ENCODE assay signal across 9 cellular contexts in the genomic region with DNA sequence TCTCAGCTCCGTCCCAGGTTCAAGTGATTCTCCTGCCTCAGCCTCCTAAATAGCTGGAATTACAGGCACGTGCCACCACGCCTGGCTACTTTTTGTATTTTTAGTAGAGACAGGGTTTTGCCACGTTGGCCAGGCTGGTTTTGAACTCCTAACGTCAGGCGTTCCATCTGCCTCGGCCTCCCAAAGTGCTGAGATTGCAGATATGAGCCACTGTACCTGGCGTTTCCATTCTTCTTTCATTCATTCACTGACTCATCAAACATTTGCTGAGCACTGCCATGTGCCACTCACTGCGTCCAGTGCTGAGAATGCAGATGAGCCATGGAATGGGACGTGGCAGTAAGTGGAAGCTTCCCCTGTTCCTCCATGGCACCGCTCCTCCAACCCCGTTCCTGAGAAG. TPM values are rescaled to one million over a fixed set of nuclear protein-coding genes. Genes with fewer than 3 reads are reported as not detected.
DNase-seq lines count a peak whose midpoint lies in the region; ATAC-seq, FAIRE-seq and TF ChIP-seq lines count a peak whose summit lies in the region.
"Not testable (repeated sequence)": the region's sequence is repeated elsewhere in the genome, so short reads cannot be mapped to it uniquely, and the experiment has no call there.
"Had no signal": no experiment of that assay in that cellular context is flagged by ENCODE, and none has a peak within 500 bp of the region (broad histone marks: within the 10 kb centered on the region; RNA-seq: fewer than 3 reads in every experiment).

No MANE protein-coding gene starts in this region.

- not testable (repeated sequence) for TF ChIP-seq CTCF in A549 (IDR thresholded peaks at IDR 0.05); C4-2B (conservative IDR thresholded peaks at IDR 0.05); K562 (IDR thresholded peaks at IDR 0.05 in 2 of 3, conservative IDR thresholded peaks at IDR 0.05 in 1 of 3; ENCODE audit: insufficient read depth in 2 of 3, low read depth in 1 of 3, low read length in 3 of 3); hepatocyte (IDR thresholded peaks at IDR 0.05; ENCODE audit: poor library complexity); neural crest cell (conservative IDR thresholded peaks at IDR 0.05)

- 61% methylated on average over 12 of the region's 12 CpGs for WGBS in A549 (ENCODE audit: missing lambda C conversion rate)
- 1% methylated on average over 12 of the region's 12 CpGs for WGBS in K562 (ENCODE audit: insufficient coverage, low coverage, missing lambda C conversion rate)
- 88% methylated on average over 12 of the region's 12 CpGs for WGBS in hepatocyte (ENCODE audit: low lambda C conversion rate, missing lambda C conversion rate)

- not testable (repeated sequence) for H3K9ac ChIP-seq in K562 (ENCODE audit: insufficient read depth in 1 of 2, low read depth in 2 of 2, low read length in 2 of 2)

- POLR2A ChIA-PET in A549 (lab: Yijun Ruan, JAX), result not testable (repeated sequence)
- POLR2A ChIA-PET in K562 (lab: Yijun Ruan, JAX), result interaction anchor here (1.1 to 1.4 kb wide), 2 partner anchors 9 to 14 kb away, joined by 3 read pairs; no protein-coding TSS in a partner anchor

- ATAC-seq in A549, K562: not testable (repeated sequence)

- not testable (repeated sequence) for H2AFZ ChIP-seq in K562 (ENCODE audit: low read depth, low read length); hepatocyte

- H3K36me3 Mint-ChIP-seq in neural crest cell (ENCODE audit: low read depth), result not testable (repeated sequence)

- CTCF ChIA-PET in A549 (lab: Yijun Ruan, JAX), result interaction anchor here (16.0 kb wide), 1 partner anchor 71 kb away, joined by 255 read pairs; no protein-coding TSS in a partner anchor
- CTCF ChIA-PET in K562 (lab: Yijun Ruan, JAX; ENCODE audit: low intra/inter-chr PET ratio), result not testable (repeated sequence)

- not testable (repeated sequence) for FAIRE-seq in A549 (lab: Jason Lieb, UNC); K562 (lab: Jason Lieb, UNC)

- not testable (repeated sequence) for H3K27ac ChIP-seq in A549; K562 (ENCODE audit: extremely low read depth, low read depth, low read length)
- H3K27ac ChIP-seq in C4-2B (peak overlapping the region; percentile 62), hepatocyte (peak overlapping the region; percentile 78)

- not testable (repeated sequence) for TF ChIP-seq POLR2A in A549 (IDR thresholded peaks at IDR 0.05; ENCODE audit: low read length); K562 (conservative IDR thresholded peaks at IDR 0.05)

- not testable (repeated sequence) for H3K27me3 Mint-ChIP-seq in neural crest cell (ENCODE audit: low read depth)

- not testable (repeated sequence) for H3K4me1 ChIP-seq in A549; K562 (replicated peaks in 1 of 2; ENCODE audit: control insufficient read depth in 2 of 2, insufficient read depth in 2 of 2, low read length in 2 of 2)
- H3K4me1 ChIP-seq in hepatocyte (ENCODE audit: insufficient read depth), result peaks cover 13% of the 10 kb centered on the region

- not testable (repeated sequence) for H4K20me1 ChIP-seq in K562 (replicated peaks; ENCODE audit: control insufficient read depth, insufficient read depth, low read length); hepatocyte (ENCODE audit: insufficient read depth, poor library complexity, severe bottlenecking)

- not testable (repeated sequence) for H3K79me2 ChIP-seq in K562 (ENCODE audit: control insufficient read depth, insufficient read depth, low read length); hepatocyte

- not testable (repeated sequence) for H3K9me3 ChIP-seq in A549; K562 (replicated peaks; ENCODE audit: control insufficient read depth, insufficient read depth, low read depth, low read length); hepatocyte (ENCODE audit: low read depth)

- H3K27ac Mint-ChIP-seq in neural crest cell (ENCODE audit: unreplicated experiment), result peak overlapping the region; percentile 57

- intact Hi-C loops in K562 (cut with micrococcal nuclease), result loop anchor here (5.0 kb wide), 1 partner anchor 91 kb away; no protein-coding TSS in a partner anchor

- not testable (repeated sequence) for BruUV-seq in K562 (replicated peaks; lab: Mats Ljungman, UMichigan)

- H3K9me2 ChIP-seq in hepatocyte (replicated peaks; ENCODE audit: insufficient read depth), result not testable (repeated sequence)

- not testable (repeated sequence) for H3K9me1 ChIP-seq in K562 (ENCODE audit: control insufficient read depth, insufficient read depth, low read length)

- H3K4me3 Mint-ChIP-seq in neural crest cell, result not testable (repeated sequence)

- H3K4me2 ChIP-seq in A549; K562 (ENCODE audit: insufficient read depth, low read length); hepatocyte: not testable (repeated sequence)

- H3K4me1 Mint-ChIP-seq in neural crest cell, result not testable (repeated sequence)

- H3K36me3 ChIP-seq in K562 (ENCODE audit: control insufficient read depth, insufficient read depth, low read length); hepatocyte (replicated peaks; ENCODE audit: insufficient read depth, low read depth): not testable (repeated sequence)

- not testable (repeated sequence) for DNase-seq in A549 (ENCODE audit: low read depth in 1 of 2, low spot score in 1 of 2); K562 (ENCODE audit: extremely low read depth in 1 of 4, low spot score in 3 of 4); hepatocyte (ENCODE audit: low spot score); neural crest cell (ENCODE audit: low read depth, low spot score)

- H3K9me3 Mint-ChIP-seq in neural crest cell, result not testable (repeated sequence)

- in situ Hi-C loops in K562 (cut with MboI), result loop anchor here (10.0 kb wide), 1 partner anchor 261 kb away; no protein-coding TSS in a partner anchor

- H3K4me3 ChIP-seq in A549, K562, hepatocyte: not testable (repeated sequence)

- H3K27me3 ChIP-seq in K562 (ENCODE audit: control insufficient read depth in 2 of 2, insufficient read depth in 2 of 2, low read length in 2 of 2), result peaks cover 8 to 45% of the 10 kb centered on the region in 2 experiments
- not testable (repeated sequence) for H3K27me3 ChIP-seq in hepatocyte

- TF ChIP-seq RAD21 in A549 (conservative IDR thresholded peaks at IDR 0.05 in 1 of 2, IDR thresholded peaks at IDR 0.05 in 1 of 2); K562 (CRISPR knock-in tag; conservative IDR thresholded peaks at IDR 0.05 in 1 of 2, IDR thresholded peaks at IDR 0.05 in 1 of 2): not testable (repeated sequence)

- not testable (repeated sequence) for TF ChIP-seq EP300 in A549 (IDR thresholded peaks at IDR 0.05); K562 (IDR thresholded peaks at IDR 0.05; ENCODE audit: low read length)

RNA-seq across cellular contexts. Expression of gene TMEM37, which starts 28.0 kb away (rescaled TPM):
- polyA plus RNA-seq in A549 (2011; rRNA removed), result 7.5 and 10.8 TPM in 2 replicates
- polyA plus RNA-seq in A549 (2012; cell fraction: cytosol; rRNA removed), result 5.7 and 7.9 TPM in 2 replicates
- 4.7 and 5.0 TPM in 2 replicates for polyA plus RNA-seq in A549 (2012; cell fraction: nucleus; rRNA removed)
- 3.3 to 5.1 TPM (median 4.7 TPM) in 3 replicates for polyA plus RNA-seq in A549 (2017; fragmentation: RNase III; extraction: RNeasy Plus Mini Kit Qiagen cat#74134 plus additional on column Dnase treatment)
- polyA minus RNA-seq in A549 (2011; rRNA and poly(A)+ RNA removed), result 2.9 and 4.0 TPM in 2 replicates
- 0.46 TPM in 1 of 2 replicates, not detected in the other for total RNA-seq in K562 (2011; cell fraction: chromatin; rRNA removed; ENCODE audit: low replicate concordance)
- 0.39 and 0.50 TPM in 2 replicates for total RNA-seq in K562 (2011; cell fraction: nucleolus; rRNA removed)
- total RNA-seq in K562 (2011; cell fraction: nucleoplasm; rRNA removed), result 0.44 and 0.84 TPM in 2 replicates
- 0.14 and 0.16 TPM in 2 replicates for total RNA-seq in K562 (2014; rRNA removed)
- total RNA-seq in K562 (2014; rRNA removed; fragmentation: Illumina TruSeq; extraction: Trizol), result 0.16 TPM in 1 of 2 replicates, not detected in the other
- 0.25 and 0.41 TPM in 2 replicates for total RNA-seq in K562 (2015; rRNA removed; fragmentation: Illumina TruSeq; extraction: Trizol)
- 0.44 and 0.49 TPM in 2 replicates for total RNA-seq in K562 (2021)
- polyA plus RNA-seq in K562 (2011; rRNA removed), result 0.11 and 0.38 TPM in 2 replicates
- polyA plus RNA-seq in K562 (2011; cell fraction: cytosol; rRNA removed), result 0.21 and 0.91 TPM in 2 replicates
- polyA plus RNA-seq in K562 (2011; cell fraction: nucleus; rRNA removed), result 0.11 and 0.26 TPM in 2 replicates
- polyA plus RNA-seq in K562 (2012), result 0.65 and 0.94 TPM in 2 replicates
- 0.35 and 0.61 TPM in 2 replicates for polyA plus RNA-seq in K562 (2014; fragmentation: Illumina TruSeq; extraction: Trizol)
- under 1 TPM; 0.03 to 0.10 TPM for polyA plus RNA-seq in K562 (2014; fragmentation: Nextera tagmentation; extraction: Ambion mirVana)
- polyA plus RNA-seq in K562 (2014; rRNA removed), result 0.26 and 0.64 TPM in 2 replicates
- 0.18 TPM in 1 of 2 replicates, not detected in the other for polyA minus RNA-seq in K562 (2011; rRNA and poly(A)+ RNA removed)
- not detected in 2 replicates for polyA minus RNA-seq in K562 (2011; cell fraction: cytosol; rRNA and poly(A)+ RNA removed)
- polyA minus RNA-seq in K562 (2011; cell fraction: nucleus; rRNA and poly(A)+ RNA removed), result 0.54 TPM in 1 of 2 replicates, not detected in the other
- 52.6 TPM in 2 replicates for total RNA-seq in hepatocyte
- 89.9 and 123 TPM in 2 replicates for polyA plus RNA-seq in hepatocyte
- 4.7 and 5.3 TPM in 2 replicates for total RNA-seq in neural crest cell
- total RNA-seq: CD4-positive, alpha-beta T cell; CD8-positive, alpha-beta memory T cell; GM23248 had no signal
- polyA plus RNA-seq: CD14-positive monocyte; CD8-positive, alpha-beta memory T cell had no signal

RNA-seq across cellular contexts. Expression of gene DBI, which starts 36.8 kb away (rescaled TPM):
- polyA plus RNA-seq in A549 (2011; rRNA removed), result 260 and 339 TPM in 2 replicates
- polyA plus RNA-seq in A549 (2012; cell fraction: cytosol; rRNA removed), result 295 and 328 TPM in 2 replicates
- 73.1 and 87.0 TPM in 2 replicates for polyA plus RNA-seq in A549 (2012; cell fraction: nucleus; rRNA removed)
- polyA plus RNA-seq in A549 (2017; fragmentation: RNase III; extraction: RNeasy Plus Mini Kit Qiagen cat#74134 plus additional on column Dnase treatment), result 641 to 829 TPM (median 823 TPM) in 3 replicates
- polyA minus RNA-seq in A549 (2011; rRNA and poly(A)+ RNA removed), result 77.3 and 84.1 TPM in 2 replicates
- 11.4 and 13.4 TPM in 2 replicates for total RNA-seq in K562 (2011; cell fraction: chromatin; rRNA removed; ENCODE audit: low replicate concordance)
- total RNA-seq in K562 (2011; cell fraction: nucleolus; rRNA removed), result 17.2 and 21.8 TPM in 2 replicates
- total RNA-seq in K562 (2011; cell fraction: nucleoplasm; rRNA removed), result 17.8 and 26.2 TPM in 2 replicates
- total RNA-seq in K562 (2014; rRNA removed), result 65.0 and 71.6 TPM in 2 replicates
- 195 and 198 TPM in 2 replicates for total RNA-seq in K562 (2014; rRNA removed; fragmentation: Illumina TruSeq; extraction: Trizol)
- 230 and 236 TPM in 2 replicates for total RNA-seq in K562 (2015; rRNA removed; fragmentation: Illumina TruSeq; extraction: Trizol)
- total RNA-seq in K562 (2021), result 52.4 and 55.8 TPM in 2 replicates
- polyA plus RNA-seq in K562 (2011; rRNA removed), result 134 and 135 TPM in 2 replicates
- polyA plus RNA-seq in K562 (2011; cell fraction: cytosol; rRNA removed), result 42.1 and 73.6 TPM in 2 replicates
- 21.9 and 37.3 TPM in 2 replicates for polyA plus RNA-seq in K562 (2011; cell fraction: nucleus; rRNA removed)
- polyA plus RNA-seq in K562 (2012), result 85.6 and 165 TPM in 2 replicates
- polyA plus RNA-seq in K562 (2014; fragmentation: Illumina TruSeq; extraction: Trizol), result 159 and 194 TPM in 2 replicates
- polyA plus RNA-seq in K562 (2014; fragmentation: Nextera tagmentation; extraction: Ambion mirVana), result 100 to 1,000 TPM; 406 to 443 TPM
- 186 and 194 TPM in 2 replicates for polyA plus RNA-seq in K562 (2014; rRNA removed)
- polyA minus RNA-seq in K562 (2011; rRNA and poly(A)+ RNA removed), result 36.8 and 42.2 TPM in 2 replicates
- polyA minus RNA-seq in K562 (2011; cell fraction: cytosol; rRNA and poly(A)+ RNA removed), result 12.3 and 16.1 TPM in 2 replicates
- 14.5 and 23.5 TPM in 2 replicates for polyA minus RNA-seq in K562 (2011; cell fraction: nucleus; rRNA and poly(A)+ RNA removed)
- 272 TPM in 2 replicates for total RNA-seq in hepatocyte
- polyA plus RNA-seq in hepatocyte, result 675 and 755 TPM in 2 replicates
- 222 and 236 TPM in 2 replicates for total RNA-seq in neural crest cell

RNA-seq across cellular contexts. Expression of gene C2orf76, which starts 37.0 kb away (rescaled TPM):
- polyA plus RNA-seq in A549 (2011; rRNA removed) (34.3 and 38.8 TPM in 2 replicates), A549 (2017; fragmentation: RNase III; extraction: RNeasy Plus Mini Kit Qiagen cat#74134 plus additional on column Dnase treatment) (14.2 to 17.7 TPM (median 16.6 TPM) in 3 replicates), K562 (2011; rRNA removed) (12.4 and 15.7 TPM in 2 replicates), K562 (2014; fragmentation: Illumina TruSeq; extraction: Trizol) (15.1 and 15.2 TPM in 2 replicates), K562 (2014; fragmentation: Nextera tagmentation; extraction: Ambion mirVana) (10 to 100 TPM; 26.1 to 26.2 TPM), K562 (2014; rRNA removed) (13.4 and 14.4 TPM in 2 replicates), hepatocyte (17.6 and 18.3 TPM in 2 replicates)
- polyA plus RNA-seq in A549 (2012; cell fraction: cytosol; rRNA removed), result 6.7 and 7.4 TPM in 2 replicates
- 1.3 and 2.4 TPM in 2 replicates for polyA plus RNA-seq in A549 (2012; cell fraction: nucleus; rRNA removed)
- 3.0 and 4.7 TPM in 2 replicates for polyA minus RNA-seq in A549 (2011; rRNA and poly(A)+ RNA removed)
- 4.1 and 6.2 TPM in 2 replicates for total RNA-seq in K562 (2011; cell fraction: chromatin; rRNA removed; ENCODE audit: low replicate concordance)
- 2.3 and 3.3 TPM in 2 replicates for total RNA-seq in K562 (2011; cell fraction: nucleolus; rRNA removed)
- 4.6 and 5.0 TPM in 2 replicates for total RNA-seq in K562 (2011; cell fraction: nucleoplasm; rRNA removed)
- total RNA-seq in K562 (2014; rRNA removed) (4.8 and 8.9 TPM in 2 replicates), K562 (2014; rRNA removed; fragmentation: Illumina TruSeq; extraction: Trizol) (12.0 and 15.6 TPM in 2 replicates), K562 (2015; rRNA removed; fragmentation: Illumina TruSeq; extraction: Trizol) (11.7 and 14.5 TPM in 2 replicates), K562 (2021) (8.6 and 8.7 TPM in 2 replicates), hepatocyte (11.3 and 16.6 TPM in 2 replicates), neural crest cell (10.6 and 11.6 TPM in 2 replicates)
- polyA plus RNA-seq in K562 (2011; cell fraction: cytosol; rRNA removed), result 3.1 and 5.8 TPM in 2 replicates
- polyA plus RNA-seq in K562 (2011; cell fraction: nucleus; rRNA removed), result 6.5 and 8.1 TPM in 2 replicates
- polyA plus RNA-seq in K562 (2012), result 6.5 and 19.3 TPM in 2 replicates
- polyA minus RNA-seq in K562 (2011; rRNA and poly(A)+ RNA removed), result 4.4 and 6.0 TPM in 2 replicates
- 1.4 and 3.0 TPM in 2 replicates for polyA minus RNA-seq in K562 (2011; cell fraction: cytosol; rRNA and poly(A)+ RNA removed)
- polyA minus RNA-seq in K562 (2011; cell fraction: nucleus; rRNA and poly(A)+ RNA removed), result 3.0 and 4.1 TPM in 2 replicates
